Comparison of ENCODE assay signal across 22 cellular contexts in the genomic region with DNA sequence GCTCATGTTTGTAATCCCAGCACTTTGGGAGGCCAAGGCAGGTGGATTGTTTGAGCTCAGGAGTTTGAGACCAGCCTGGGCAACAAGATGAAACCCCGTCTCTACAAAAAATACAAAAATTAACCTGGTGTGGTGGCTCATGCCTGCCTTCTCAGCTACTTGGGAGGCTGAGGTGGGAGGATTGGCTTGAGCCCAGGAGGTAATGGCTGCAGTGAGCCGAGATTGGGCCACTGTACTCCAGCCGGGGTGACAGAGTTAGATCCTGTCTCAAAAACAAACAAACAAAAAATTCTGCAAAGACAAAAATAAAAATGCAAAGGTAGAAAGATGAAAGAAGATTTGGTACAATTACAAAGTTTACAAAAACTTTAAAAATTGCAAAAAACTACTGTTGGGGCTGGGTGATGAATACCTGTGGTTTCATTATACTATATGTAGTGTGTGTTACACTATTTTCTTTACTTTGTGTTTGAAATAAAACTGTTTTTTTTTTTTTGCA. TPM values are rescaled to one million over a fixed set of nuclear protein-coding genes. Genes with fewer than 3 reads are reported as not detected.
"Had no signal": no experiment of that assay in that cellular context is flagged by ENCODE, and none has a peak within 500 bp of the region (broad histone marks: within the 10 kb centered on the region; RNA-seq: fewer than 3 reads in every experiment).

No MANE protein-coding gene starts in this region.

- H3K9me3 Mint-ChIP-seq: activated naive CD4-positive, alpha-beta T cell treated with anti-CD3 and anti-CD28 coated beads, Interleukin-2, amount 50 U/mL, for 72 hours; activated T-cell treated with anti-CD3 and anti-CD28 coated beads, Interleukin-2, amount 50 U/mL, for 24 hours; natural killer cell; stimulated activated naive CD8-positive, alpha-beta T cell treated with anti-CD3 and anti-CD28 coated beads, Interleukin-15, amount 100 ng/mL, for 72 hours had no signal

- H3K27ac ChIP-seq: brain microvascular endothelial cell, lower lobe of right lung, sigmoid colon, thoracic aorta, vagina had no signal

- H3K4me3 ChIP-seq: lower lobe of right lung, mucosa of descending colon, prostate gland, sigmoid colon, thoracic aorta, vagina had no signal

- ATAC-seq: activated CD4-positive, CD25-positive, alpha-beta regulatory T cell treated with anti-CD3 and anti-CD28 coated beads, Interleukin-2, amount 50 U/mL, for 24 hours; activated CD8-positive, alpha-beta memory T cell treated with anti-CD3 and anti-CD28 coated beads, Interleukin-2, amount 10 ng/mL, durations not matched to agents 7 days and 5 days; activated naive CD4-positive, alpha-beta T cell treated with anti-CD3 and anti-CD28 coated beads, Interleukin-2, amount 50 U/mL, for 72 hours; natural killer cell; stimulated activated naive CD8-positive, alpha-beta T cell treated with anti-CD3 and anti-CD28 coated beads, Interleukin-15, amount 100 ng/mL, for 72 hours; T-helper 17 cell had no signal

- H3K36me3 ChIP-seq: brain microvascular endothelial cell, lower lobe of right lung, prostate gland, sigmoid colon, thoracic aorta, vagina had no signal

- H3K4me1 Mint-ChIP-seq: activated CD8-positive, alpha-beta memory T cell treated with anti-CD3 and anti-CD28 coated beads, Interleukin-2, amount 10 ng/mL, durations not matched to agents 7 days and 5 days; T-helper 17 cell had no signal

- DNase-seq: activated CD4-positive, alpha-beta T cell treated with anti-CD3 and anti-CD28 coated beads, Interleukin-2, amount 50 U/mL, for 4 hours; activated CD8-positive, alpha-beta memory T cell treated with anti-CD3 and anti-CD28 coated beads, Interleukin-2, amount 10 ng/mL, durations not matched to agents 7 days and 5 days; activated effector memory CD4-positive, alpha-beta T cell treated with anti-CD3 and anti-CD28 coated beads, Interleukin-2, amount 50 U/mL, for 16 hours; activated T-cell treated with anti-CD3 and anti-CD28 coated beads, Interleukin-2, amount 50 U/mL, for 24 hours; amniotic stem cell; brain microvascular endothelial cell; cerebellar nuclear complex; dermis blood vessel endothelial cell; hypothalamus; natural killer cell; nucleus accumbens; sigmoid colon; stimulated activated naive CD8-positive, alpha-beta T cell treated with anti-CD3 and anti-CD28 coated beads, Interleukin-15, amount 100 ng/mL, for 72 hours; T-helper 17 cell had no signal

- H3K27ac Mint-ChIP-seq: activated CD8-positive, alpha-beta memory T cell treated with anti-CD3 and anti-CD28 coated beads, Interleukin-2, amount 10 ng/mL, durations not matched to agents 7 days and 5 days; activated naive CD4-positive, alpha-beta T cell treated with anti-CD3 and anti-CD28 coated beads, Interleukin-2, amount 50 U/mL, for 72 hours; activated T-cell treated with anti-CD3 and anti-CD28 coated beads, Interleukin-2, amount 50 U/mL, for 24 hours; natural killer cell; stimulated activated naive CD8-positive, alpha-beta T cell treated with anti-CD3 and anti-CD28 coated beads, Interleukin-15, amount 100 ng/mL, for 72 hours; T-helper 17 cell had no signal

- H3K9me3 ChIP-seq: lower lobe of right lung, mucosa of descending colon, prostate gland, sigmoid colon, thoracic aorta, vagina had no signal

- H3K4me3 Mint-ChIP-seq: activated CD8-positive, alpha-beta memory T cell treated with anti-CD3 and anti-CD28 coated beads, Interleukin-2, amount 10 ng/mL, durations not matched to agents 7 days and 5 days; activated T-cell treated with anti-CD3 and anti-CD28 coated beads, Interleukin-2, amount 50 U/mL, for 24 hours; natural killer cell; stimulated activated naive CD8-positive, alpha-beta T cell treated with anti-CD3 and anti-CD28 coated beads, Interleukin-15, amount 100 ng/mL, for 72 hours; T-helper 17 cell had no signal

- H3K4me1 ChIP-seq: lower lobe of right lung, prostate gland, sigmoid colon, vagina had no signal

- H3K36me3 Mint-ChIP-seq: activated CD8-positive, alpha-beta memory T cell treated with anti-CD3 and anti-CD28 coated beads, Interleukin-2, amount 10 ng/mL, durations not matched to agents 7 days and 5 days; natural killer cell had no signal

- H3K27me3 ChIP-seq: vagina had no signal

RNA-seq across cellular contexts. Expression of a gene that starts 5.5 kb away (rescaled TPM):
- total RNA-seq: glomerular endothelial cell had no signal
